In genomic region chr1:222424826-222425225, GRCh38 we compare ENCODE assay signal across 35 cellular contexts.
"Had no signal": no experiment of that assay in that cellular context is flagged by ENCODE, and none has a peak within 500 bp of the region (broad histone marks: within the 10 kb centered on the region; RNA-seq: fewer than 3 reads in every experiment).

No MANE protein-coding gene starts in this region.

- H3K4me3 ChIP-seq: adrenal gland, ascending aorta, body of pancreas, breast epithelium, cardiac muscle cell had no signal

- H3K4me1 ChIP-seq: adrenal gland, ascending aorta, body of pancreas, breast epithelium had no signal

- DNase-seq: activated effector memory CD4-positive, alpha-beta T cell treated with anti-CD3 and anti-CD28 coated beads, Interleukin-2, amount 50 U/mL, for 16 hours; activated effector memory CD4-positive, alpha-beta T cell treated with Interleukin-2 at 50 U/mL for 16 hours; activated gamma-delta T cell; activated gamma-delta T cell treated with Interleukin-2 at 50 U/mL for 16 hours; activated naive CD4-positive, alpha-beta T cell; activated naive CD4-positive, alpha-beta T cell treated with anti-CD3 and anti-CD28 coated beads for 36 hours; activated naive CD4-positive, alpha-beta T cell treated with anti-CD3 and anti-CD28 coated beads, Interleukin-2, amount 10 ng/mL, durations not matched to agents 7 days and 5 days; activated naive CD4-positive, alpha-beta T cell treated with anti-CD3 and anti-CD28 coated beads, Interleukin-2, amount 50 U/mL, for 16 hours; activated naive CD4-positive, alpha-beta T cell treated with Interleukin-2 at 50 U/mL for 16 hours; activated naive CD8-positive, alpha-beta T cell treated with anti-CD3 and anti-CD28 coated beads for 36 hours; activated naive CD8-positive, alpha-beta T cell treated with anti-CD3 and anti-CD28 coated beads, Interleukin-2, amount 10 ng/mL, durations not matched to agents 7 days and 5 days; activated naive CD8-positive, alpha-beta T cell treated with anti-CD3 and anti-CD28 coated beads, Interleukin-2, amount 50 U/mL, for 24 hours; activated T-cell treated with anti-CD3 and anti-CD28 coated beads for 4 hours; activated T-cell treated with anti-CD3 and anti-CD28 coated beads, Interleukin-2, amount 50 U/mL, for 1 hour; activated T-cell treated with anti-CD3 and anti-CD28 coated beads, Interleukin-2, amount 50 U/mL, for 24 hours; activated T-cell treated with anti-CD3 and anti-CD28 coated beads, Interleukin-2, amount 50 U/mL, for 4 hours; activated T-cell treated with anti-CD3 and anti-CD28 coated beads, Interleukin-2, amount 50 U/mL, for 48 hours; activated T-cell treated with anti-CD3 and anti-CD28 coated beads, Interleukin-2, amount 50 U/mL, for 72 hours; adrenal gland; amniotic stem cell; amygdala; anterior cingulate cortex; aorta; body of pancreas; brain microvascular endothelial cell; caudate nucleus; central memory CD4-positive, alpha-beta T cell; cerebellar nuclear complex had no signal

- H3K9me3 ChIP-seq: body of pancreas, breast epithelium had no signal

- H3K27ac ChIP-seq: adrenal gland, ascending aorta, body of pancreas, brain microvascular endothelial cell, breast epithelium, cardiac muscle cell had no signal

- H3K27me3 ChIP-seq: adrenal gland, ascending aorta, body of pancreas, brain microvascular endothelial cell, breast epithelium, cardiac muscle cell had no signal

- ATAC-seq: activated naive CD4-positive, alpha-beta T cell treated with anti-CD3 and anti-CD28 coated beads, Interleukin-2, amount 50 U/mL, for 72 hours; activated naive CD8-positive, alpha-beta T cell treated with anti-CD3 and anti-CD28 coated beads, Interleukin-2, amount 50 U/mL, for 24 hours; activated T-cell treated with anti-CD3 and anti-CD28 coated beads, Interleukin-2, amount 50 U/mL, for 4 hours; activated T-cell treated with anti-CD3 and anti-CD28 coated beads, Interleukin-2, amount 50 U/mL, for 72 hours; activated T-helper 17 cell treated with anti-CD3 and anti-CD28 coated beads, Interleukin-2, amount 50 U/mL, for 72 hours; body of pancreas had no signal

- H3K36me3 ChIP-seq: adrenal gland, ascending aorta, brain microvascular endothelial cell, breast epithelium, cardiac muscle cell had no signal

- FAIRE-seq: astrocyte, bronchial epithelial cell had no signal
